ENCODE assay signal across 28 cellular contexts in genomic region chr2:110896226-110896625, GRCh38.
"Had no signal": no experiment of that assay in that cellular context is flagged by ENCODE, and none has a peak within 500 bp of the region (broad histone marks: within the 10 kb centered on the region; RNA-seq: fewer than 3 reads in every experiment).

No MANE protein-coding gene starts in this region.

- H3K4me1 ChIP-seq: colonic mucosa, esophagus muscularis mucosa, esophagus squamous epithelium, foreskin keratinocyte, gastrocnemius medialis, gastroesophageal sphincter, heart left ventricle, heart right ventricle had no signal

- H3K79me2 ChIP-seq: hepatocyte had no signal

- H3K27ac ChIP-seq: colonic mucosa, coronary artery, dorsolateral prefrontal cortex, epithelial cell of prostate, esophagus muscularis mucosa, esophagus squamous epithelium, foreskin keratinocyte, gastrocnemius medialis, gastroesophageal sphincter, heart left ventricle, heart right ventricle, hepatocyte had no signal

- ATAC-seq: effector memory CD8-positive, alpha-beta T cell; esophagus mucosa; foreskin keratinocyte; gastrocnemius medialis; gastroesophageal sphincter; heart left ventricle; heart right ventricle had no signal

- H2AFZ ChIP-seq: hepatocyte had no signal

- H3K27me3 ChIP-seq: colonic mucosa, esophagus muscularis mucosa, gastrocnemius medialis, gastroesophageal sphincter, hepatocyte had no signal

- H3K36me3 ChIP-seq: colonic mucosa, esophagus muscularis mucosa, esophagus squamous epithelium, gastrocnemius medialis, gastroesophageal sphincter, heart left ventricle, heart right ventricle had no signal

- FAIRE-seq: endometrium, endothelial cell of umbilical vein had no signal

- H3K4me3 ChIP-seq: colonic mucosa, coronary artery, dorsolateral prefrontal cortex, esophagus muscularis mucosa, esophagus squamous epithelium, gastrocnemius medialis, gastroesophageal sphincter, heart left ventricle, heart right ventricle, hepatocyte had no signal

- H3K9me3 ChIP-seq: colonic mucosa had no signal

- DNase-seq: colonic mucosa; cortex of kidney; dermis blood vessel endothelial cell; dorsolateral prefrontal cortex; effector CD4-positive, alpha-beta T cell; effector CD8-positive, alpha-beta T cell; effector memory CD4-positive, alpha-beta T cell; effector memory CD8-positive, alpha-beta T cell; endodermal cell; erythroblast; esophagus squamous epithelium; foreskin fibroblast; foreskin keratinocyte; foreskin melanocyte; gastrocnemius medialis; glutamatergic neuron; head of caudate nucleus; heart left ventricle; heart right ventricle; hippocampal formation had no signal

- H3K4me2 ChIP-seq: hepatocyte had no signal
